Comparison of ENCODE assay signal across 2 cellular contexts in the genomic region with DNA sequence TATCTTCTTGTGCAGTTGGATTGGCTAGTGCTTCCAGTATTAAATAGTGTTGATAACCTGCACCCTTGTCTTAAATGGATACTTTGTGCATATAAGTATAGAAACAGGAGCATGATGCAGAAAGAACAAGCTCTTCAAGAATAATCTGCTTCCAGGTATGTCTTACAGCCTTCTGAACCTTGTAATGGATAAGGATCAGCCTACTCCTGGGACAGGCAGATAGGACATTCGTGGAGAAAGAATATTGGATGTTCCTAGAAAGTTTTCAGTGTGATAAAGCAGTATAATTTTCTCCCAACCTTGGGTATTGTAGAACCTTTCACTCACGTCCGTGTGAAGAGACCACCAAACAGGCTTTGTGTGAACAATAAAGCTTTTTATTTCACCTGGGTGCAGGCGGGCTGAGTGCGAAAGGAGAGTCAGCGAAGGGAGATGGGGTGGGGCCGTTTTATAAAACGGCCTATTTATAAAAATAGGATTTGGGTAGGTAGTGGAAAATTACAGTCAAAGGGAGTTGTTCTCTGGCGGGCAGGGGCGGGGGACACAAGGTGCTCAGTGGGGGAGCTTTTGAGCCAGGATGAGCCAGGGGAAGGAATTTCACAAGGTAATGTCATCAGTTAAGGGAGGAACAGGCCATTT.
TF ChIP-seq lines count a peak whose summit lies in the region.

No MANE protein-coding gene starts in this region.

TF ChIP-seq in H1, 55 proteins besides CTCF, POLR2A, EP300 and RAD21:
- no peak for TF ChIP-seq ATF3 (IDR thresholded peaks at IDR 0.05; ENCODE audit: insufficient read depth, low read depth, low read length)
- TF ChIP-seq SP4 (IDR thresholded peaks at IDR 0.05; ENCODE audit: low read length): no peak
- TF ChIP-seq BCL11A (IDR thresholded peaks at IDR 0.05; ENCODE audit: low read depth in 2 of 2, low read length in 2 of 2): no peak
- TF ChIP-seq RFX5 (IDR thresholded peaks at IDR 0.05; ENCODE audit: borderline replicate concordance, low read depth, low read length): no peak
- TF ChIP-seq JUN (IDR thresholded peaks at IDR 0.05; ENCODE audit: low read depth, low read length): no peak
- TF ChIP-seq CEBPB (IDR thresholded peaks at IDR 0.05; ENCODE audit: low read depth, low read length): no peak
- TF ChIP-seq POU5F1 (IDR thresholded peaks at IDR 0.05; ENCODE audit: low read depth, low read length): no peak
- no peak for TF ChIP-seq BACH1 (IDR thresholded peaks at IDR 0.05; ENCODE audit: low read length)
TF ChIP-seq in H1: peak in this region for 0.

TF ChIP-seq in HepG2, 621 proteins besides CTCF, POLR2A, EP300 and RAD21:
- TF ChIP-seq HNRNPH1 (optimal IDR thresholded peaks at IDR 0.05; ENCODE audit: low read depth, low read length) (no peak), MED13 (CRISPR knock-in tag; IDR thresholded peaks at IDR 0.05) (no peak), ZBTB21 (CRISPR knock-in tag; IDR thresholded peaks at IDR 0.05) (no peak)
- TF ChIP-seq, protein P1, sequence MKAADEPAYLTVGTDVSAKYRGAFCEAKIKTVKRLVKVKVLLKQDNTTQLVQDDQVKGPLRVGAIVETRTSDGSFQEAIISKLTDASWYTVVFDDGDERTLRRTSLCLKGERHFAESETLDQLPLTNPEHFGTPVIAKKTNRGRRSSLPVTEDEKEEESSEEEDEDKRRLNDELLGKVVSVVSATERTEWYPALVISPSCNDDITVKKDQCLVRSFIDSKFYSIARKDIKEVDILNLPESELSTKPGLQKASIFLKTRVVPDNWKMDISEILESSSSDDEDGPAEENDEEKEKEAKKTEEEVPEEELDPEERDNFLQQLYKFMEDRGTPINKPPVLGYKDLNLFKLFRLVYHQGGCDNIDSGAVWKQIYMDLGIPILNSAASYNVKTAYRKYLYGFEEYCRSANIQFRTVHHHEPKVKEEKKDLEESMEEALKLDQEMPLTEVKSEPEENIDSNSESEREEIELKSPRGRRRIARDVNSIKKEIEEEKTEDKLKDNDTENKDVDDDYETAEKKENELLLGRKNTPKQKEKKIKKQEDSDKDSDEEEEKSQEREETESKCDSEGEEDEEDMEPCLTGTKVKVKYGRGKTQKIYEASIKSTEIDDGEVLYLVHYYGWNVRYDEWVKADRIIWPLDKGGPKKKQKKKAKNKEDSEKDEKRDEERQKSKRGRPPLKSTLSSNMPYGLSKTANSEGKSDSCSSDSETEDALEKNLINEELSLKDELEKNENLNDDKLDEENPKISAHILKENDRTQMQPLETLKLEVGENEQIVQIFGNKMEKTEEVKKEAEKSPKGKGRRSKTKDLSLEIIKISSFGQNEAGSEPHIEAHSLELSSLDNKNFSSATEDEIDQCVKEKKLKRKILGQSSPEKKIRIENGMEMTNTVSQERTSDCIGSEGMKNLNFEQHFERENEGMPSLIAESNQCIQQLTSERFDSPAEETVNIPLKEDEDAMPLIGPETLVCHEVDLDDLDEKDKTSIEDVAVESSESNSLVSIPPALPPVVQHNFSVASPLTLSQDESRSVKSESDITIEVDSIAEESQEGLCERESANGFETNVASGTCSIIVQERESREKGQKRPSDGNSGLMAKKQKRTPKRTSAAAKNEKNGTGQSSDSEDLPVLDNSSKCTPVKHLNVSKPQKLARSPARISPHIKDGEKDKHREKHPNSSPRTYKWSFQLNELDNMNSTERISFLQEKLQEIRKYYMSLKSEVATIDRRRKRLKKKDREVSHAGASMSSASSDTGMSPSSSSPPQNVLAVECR (CRISPR knock-in tag; IDR thresholded peaks at IDR 0.05; ENCODE audit: borderline replicate concordance): no peak
TF ChIP-seq in HepG2: peak in this region for 0.
